1 cellular context compared by ENCODE assay signal in the genomic region with DNA sequence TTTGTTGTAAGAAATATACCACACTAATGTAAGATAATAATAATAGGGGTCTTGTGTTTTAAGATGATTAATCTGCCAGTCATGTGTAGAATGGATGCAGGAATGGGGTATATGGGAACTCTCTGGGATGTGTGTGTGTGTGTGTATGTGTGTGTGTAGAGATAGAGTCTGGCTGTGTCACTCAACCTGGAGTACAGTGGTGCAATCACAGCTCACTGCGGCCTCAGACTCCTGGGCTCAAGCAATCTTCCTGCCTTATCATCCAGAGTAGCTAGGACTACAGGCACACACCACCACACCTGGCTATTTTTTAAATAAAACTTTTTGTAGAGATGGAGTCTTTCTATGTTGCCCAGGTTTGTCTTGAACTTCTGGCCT.
TF ChIP-seq lines count a peak whose summit lies in the region.

No MANE protein-coding gene starts in this region.

TF ChIP-seq in HepG2, 621 proteins besides CTCF, POLR2A, EP300 and RAD21 (continued from another document):
- TF ChIP-seq, protein P1, sequence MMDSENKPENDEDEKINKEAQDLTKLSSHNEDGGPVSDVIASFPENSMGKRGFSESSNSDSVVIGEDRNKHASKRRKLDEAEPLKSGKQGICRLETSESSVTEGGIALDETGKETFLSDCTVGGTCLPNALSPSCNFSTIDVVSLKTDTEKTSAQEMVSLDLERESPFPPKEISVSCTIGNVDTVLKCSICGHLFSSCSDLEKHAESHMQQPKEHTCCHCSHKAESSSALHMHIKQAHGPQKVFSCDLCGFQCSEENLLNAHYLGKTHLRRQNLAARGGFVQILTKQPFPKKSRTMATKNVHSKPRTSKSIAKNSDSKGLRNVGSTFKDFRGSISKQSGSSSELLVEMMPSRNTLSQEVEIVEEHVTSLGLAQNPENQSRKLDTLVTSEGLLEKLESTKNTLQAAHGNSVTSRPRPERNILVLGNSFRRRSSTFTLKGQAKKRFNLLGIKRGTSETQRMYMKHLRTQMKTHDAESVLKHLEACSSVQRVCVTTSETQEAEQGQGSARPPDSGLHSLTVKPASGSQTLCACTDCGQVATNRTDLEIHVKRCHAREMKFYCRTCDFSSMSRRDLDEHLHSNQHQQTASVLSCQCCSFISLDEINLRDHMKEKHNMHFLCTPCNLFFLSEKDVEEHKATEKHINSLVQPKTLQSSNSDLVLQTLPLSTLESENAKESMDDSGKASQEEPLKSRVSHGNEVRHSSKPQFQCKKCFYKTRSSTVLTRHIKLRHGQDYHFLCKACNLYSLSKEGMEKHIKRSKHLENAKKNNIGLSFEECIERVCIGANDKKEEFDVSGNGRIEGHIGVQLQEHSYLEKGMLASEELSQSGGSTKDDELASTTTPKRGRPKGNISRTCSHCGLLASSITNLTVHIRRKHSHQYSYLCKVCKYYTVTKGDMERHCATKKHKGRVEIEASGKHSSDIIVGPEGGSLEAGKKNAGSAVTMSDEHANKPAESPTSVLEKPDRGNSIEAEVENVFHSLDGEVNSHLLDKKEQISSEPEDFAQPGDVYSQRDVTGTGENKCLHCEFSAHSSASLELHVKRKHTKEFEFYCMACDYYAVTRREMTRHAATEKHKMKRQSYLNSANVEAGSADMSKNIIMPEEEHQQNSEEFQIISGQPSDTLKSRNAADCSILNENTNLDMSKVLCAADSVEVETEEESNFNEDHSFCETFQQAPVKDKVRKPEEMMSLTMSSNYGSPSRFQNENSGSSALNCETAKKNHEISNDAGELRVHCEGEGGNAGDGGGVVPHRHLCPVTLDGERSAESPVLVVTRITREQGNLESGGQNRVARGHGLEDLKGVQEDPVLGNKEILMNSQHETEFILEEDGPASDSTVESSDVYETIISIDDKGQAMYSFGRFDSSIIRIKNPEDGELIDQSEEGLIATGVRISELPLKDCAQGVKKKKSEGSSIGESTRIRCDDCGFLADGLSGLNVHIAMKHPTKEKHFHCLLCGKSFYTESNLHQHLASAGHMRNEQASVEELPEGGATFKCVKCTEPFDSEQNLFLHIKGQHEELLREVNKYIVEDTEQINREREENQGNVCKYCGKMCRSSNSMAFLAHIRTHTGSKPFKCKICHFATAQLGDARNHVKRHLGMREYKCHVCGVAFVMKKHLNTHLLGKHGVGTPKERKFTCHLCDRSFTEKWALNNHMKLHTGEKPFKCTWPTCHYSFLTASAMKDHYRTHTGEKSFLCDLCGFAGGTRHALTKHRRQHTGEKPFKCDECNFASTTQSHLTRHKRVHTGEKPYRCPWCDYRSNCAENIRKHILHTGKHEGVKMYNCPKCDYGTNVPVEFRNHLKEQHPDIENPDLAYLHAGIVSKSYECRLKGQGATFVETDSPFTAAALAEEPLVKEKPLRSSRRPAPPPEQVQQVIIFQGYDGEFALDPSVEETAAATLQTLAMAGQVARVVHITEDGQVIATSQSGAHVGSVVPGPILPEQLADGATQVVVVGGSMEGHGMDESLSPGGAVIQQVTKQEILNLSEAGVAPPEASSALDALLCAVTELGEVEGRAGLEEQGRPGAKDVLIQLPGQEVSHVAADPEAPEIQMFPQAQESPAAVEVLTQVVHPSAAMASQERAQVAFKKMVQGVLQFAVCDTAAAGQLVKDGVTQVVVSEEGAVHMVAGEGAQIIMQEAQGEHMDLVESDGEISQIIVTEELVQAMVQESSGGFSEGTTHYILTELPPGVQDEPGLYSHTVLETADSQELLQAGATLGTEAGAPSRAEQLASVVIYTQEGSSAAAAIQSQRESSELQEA (CRISPR knock-in tag; IDR thresholded peaks at IDR 0.05; ENCODE audit: not compliant biosample characterization) = no peak
- TF ChIP-seq ZNF12 (CRISPR knock-in tag; IDR thresholded peaks at IDR 0.05) (no peak), ZNF280D (CRISPR knock-in tag; IDR thresholded peaks at IDR 0.05) (no peak), RARG (CRISPR knock-in tag; IDR thresholded peaks at IDR 0.05; ENCODE audit: low read depth) (no peak)
- TF ChIP-seq, protein P2, sequence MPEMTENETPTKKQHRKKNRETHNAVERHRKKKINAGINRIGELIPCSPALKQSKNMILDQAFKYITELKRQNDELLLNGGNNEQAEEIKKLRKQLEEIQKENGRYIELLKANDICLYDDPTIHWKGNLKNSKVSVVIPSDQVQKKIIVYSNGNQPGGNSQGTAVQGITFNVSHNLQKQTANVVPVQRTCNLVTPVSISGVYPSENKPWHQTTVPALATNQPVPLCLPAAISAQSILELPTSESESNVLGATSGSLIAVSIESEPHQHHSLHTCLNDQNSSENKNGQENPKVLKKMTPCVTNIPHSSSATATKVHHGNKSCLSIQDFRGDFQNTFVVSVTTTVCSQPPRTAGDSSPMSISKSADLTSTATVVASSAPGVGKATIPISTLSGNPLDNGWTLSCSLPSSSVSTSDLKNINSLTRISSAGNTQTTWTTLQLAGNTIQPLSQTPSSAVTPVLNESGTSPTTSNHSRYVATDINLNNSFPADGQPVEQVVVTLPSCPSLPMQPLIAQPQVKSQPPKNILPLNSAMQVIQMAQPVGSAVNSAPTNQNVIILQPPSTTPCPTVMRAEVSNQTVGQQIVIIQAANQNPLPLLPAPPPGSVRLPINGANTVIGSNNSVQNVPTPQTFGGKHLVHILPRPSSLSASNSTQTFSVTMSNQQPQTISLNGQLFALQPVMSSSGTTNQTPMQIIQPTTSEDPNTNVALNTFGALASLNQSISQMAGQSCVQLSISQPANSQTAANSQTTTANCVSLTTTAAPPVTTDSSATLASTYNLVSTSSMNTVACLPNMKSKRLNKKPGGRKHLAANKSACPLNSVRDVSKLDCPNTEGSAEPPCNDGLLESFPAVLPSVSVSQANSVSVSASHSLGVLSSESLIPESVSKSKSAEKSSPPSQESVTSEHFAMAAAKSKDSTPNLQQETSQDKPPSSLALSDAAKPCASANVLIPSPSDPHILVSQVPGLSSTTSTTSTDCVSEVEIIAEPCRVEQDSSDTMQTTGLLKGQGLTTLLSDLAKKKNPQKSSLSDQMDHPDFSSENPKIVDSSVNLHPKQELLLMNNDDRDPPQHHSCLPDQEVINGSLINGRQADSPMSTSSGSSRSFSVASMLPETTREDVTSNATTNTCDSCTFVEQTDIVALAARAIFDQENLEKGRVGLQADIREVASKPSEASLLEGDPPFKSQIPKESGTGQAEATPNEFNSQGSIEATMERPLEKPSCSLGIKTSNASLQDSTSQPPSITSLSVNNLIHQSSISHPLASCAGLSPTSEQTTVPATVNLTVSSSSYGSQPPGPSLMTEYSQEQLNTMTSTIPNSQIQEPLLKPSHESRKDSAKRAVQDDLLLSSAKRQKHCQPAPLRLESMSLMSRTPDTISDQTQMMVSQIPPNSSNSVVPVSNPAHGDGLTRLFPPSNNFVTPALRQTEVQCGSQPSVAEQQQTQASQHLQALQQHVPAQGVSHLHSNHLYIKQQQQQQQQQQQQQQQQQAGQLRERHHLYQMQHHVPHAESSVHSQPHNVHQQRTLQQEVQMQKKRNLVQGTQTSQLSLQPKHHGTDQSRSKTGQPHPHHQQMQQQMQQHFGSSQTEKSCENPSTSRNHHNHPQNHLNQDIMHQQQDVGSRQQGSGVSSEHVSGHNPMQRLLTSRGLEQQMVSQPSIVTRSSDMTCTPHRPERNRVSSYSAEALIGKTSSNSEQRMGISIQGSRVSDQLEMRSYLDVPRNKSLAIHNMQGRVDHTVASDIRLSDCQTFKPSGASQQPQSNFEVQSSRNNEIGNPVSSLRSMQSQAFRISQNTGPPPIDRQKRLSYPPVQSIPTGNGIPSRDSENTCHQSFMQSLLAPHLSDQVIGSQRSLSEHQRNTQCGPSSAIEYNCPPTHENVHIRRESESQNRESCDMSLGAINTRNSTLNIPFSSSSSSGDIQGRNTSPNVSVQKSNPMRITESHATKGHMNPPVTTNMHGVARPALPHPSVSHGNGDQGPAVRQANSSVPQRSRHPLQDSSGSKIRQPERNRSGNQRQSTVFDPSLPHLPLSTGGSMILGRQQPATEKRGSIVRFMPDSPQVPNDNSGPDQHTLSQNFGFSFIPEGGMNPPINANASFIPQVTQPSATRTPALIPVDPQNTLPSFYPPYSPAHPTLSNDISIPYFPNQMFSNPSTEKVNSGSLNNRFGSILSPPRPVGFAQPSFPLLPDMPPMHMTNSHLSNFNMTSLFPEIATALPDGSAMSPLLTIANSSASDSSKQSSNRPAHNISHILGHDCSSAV (CRISPR knock-in tag; IDR thresholded peaks at IDR 0.05; ENCODE audit: borderline replicate concordance) = no peak
